15 cellular contexts compared by ENCODE assay signal in genomic region chr6:93079061-93079460, GRCh38.
DNase-seq lines count a peak whose midpoint lies in the region; ATAC-seq and TF ChIP-seq lines count a peak whose summit lies in the region.
"Had no signal": no experiment of that assay in that cellular context is flagged by ENCODE, and none has a peak within 500 bp of the region (broad histone marks: within the 10 kb centered on the region; RNA-seq: fewer than 3 reads in every experiment).

No MANE protein-coding gene starts in this region.

- no peaks in the 10 kb centered on the region for H4K20me1 ChIP-seq in neural progenitor cell (ENCODE audit: low read depth)

- POLR2A ChIA-PET in WTC11 (lab: Charles Lee), result interaction anchor here (0.5 to 1.0 kb wide), 2 partner anchors 19 to 341 kb away, joined by 3 to 4 read pairs; partner anchors contain the start of gene EPHA7

- no peaks in the 10 kb centered on the region for H3K9me3 ChIP-seq in HAP-1
- H3K9me3 ChIP-seq in iPS DF 6.9 (ENCODE audit: control insufficient read depth, insufficient read depth, low read length), result no peaks in the 10 kb centered on the region
- H3K9me3 ChIP-seq in neural progenitor cell (ENCODE audit: low read depth), result peaks cover 4% of the 10 kb centered on the region
- H3K9me3 ChIP-seq: A549, BE2C had no signal

- CTCF ChIA-PET in WTC11 (lab: Charles Lee), result interaction anchor here (0.9 kb wide), 1 partner anchor 344 kb away, joined by 4 read pairs; no protein-coding TSS in a partner anchor

- H3K27me3 Mint-ChIP-seq in WTC11 (ENCODE audit: low read depth) (peaks cover 52% of the 10 kb centered on the region), neural progenitor cell (ENCODE audit: insufficient read depth, low read depth) (no peaks in the 10 kb centered on the region)
- H3K27me3 Mint-ChIP-seq: CD4-positive, alpha-beta memory T cell had no signal

- no peak overlapping the region for H3K4me3 Mint-ChIP-seq in WTC11
- no peak overlapping the region for H3K4me3 Mint-ChIP-seq in neural progenitor cell
- H3K4me3 Mint-ChIP-seq: CD4-positive, alpha-beta memory T cell had no signal

- H3K27me3 ChIP-seq in HAP-1 (ENCODE audit: low read depth) (no peaks in the 10 kb centered on the region), iPS DF 6.9 (ENCODE audit: control insufficient read depth, insufficient read depth, low read length) (no peaks in the 10 kb centered on the region), neural progenitor cell (no peaks in the 10 kb centered on the region)
- H3K27me3 ChIP-seq: BE2C had no signal

- intact Hi-C loops in left ventricle myocardium superior (cut with micrococcal nuclease), result no loop called here

- H3K79me2 ChIP-seq in neural progenitor cell (ENCODE audit: low read depth), result no peaks in the 10 kb centered on the region

- H3K4me1 Mint-ChIP-seq in WTC11 (peaks cover 31% of the 10 kb centered on the region), neural progenitor cell (peaks cover 4% of the 10 kb centered on the region)
- H3K4me1 Mint-ChIP-seq: CD4-positive, alpha-beta memory T cell had no signal

- H3K27ac ChIP-seq in iPS DF 6.9 (ENCODE audit: low read length) (no peak overlapping the region), neural progenitor cell (no peak overlapping the region)
- H3K27ac ChIP-seq: A549, C4-2B had no signal

- in situ Hi-C loops in HAP-1 (cut with MboI; ENCODE audit: low sequenced_read_pairs), result no loop called here

- peak; percentile 99 for ATAC-seq in WTC11
- ATAC-seq in HG02571 (IDR thresholded peaks at IDR 0.05; ENCODE audit: unreplicated experiment), result no peak
- no peak for ATAC-seq in left ventricle myocardium superior
- ATAC-seq in activated naive CD4-positive, alpha-beta T cell treated with anti-CD3 and anti-CD28 coated beads, Interleukin-2, amount 50 U/mL, for 72 hours, result no peak
- ATAC-seq: A549, HepG2 had no signal

- H3K27ac Mint-ChIP-seq in WTC11 (no peak overlapping the region), neural progenitor cell (no peak overlapping the region)
- H3K27ac Mint-ChIP-seq in activated naive CD4-positive, alpha-beta T cell treated with anti-CD3 and anti-CD28 coated beads, Interleukin-2, amount 50 U/mL, for 72 hours, result no peak overlapping the region
- H3K27ac Mint-ChIP-seq: CD4-positive, alpha-beta memory T cell had no signal

- no peak overlapping the region for H3K4me2 ChIP-seq in neural progenitor cell
- H3K4me2 ChIP-seq: A549 had no signal

- H3K4me3 ChIP-seq in HAP-1, result no peak overlapping the region
- H3K4me3 ChIP-seq in iPS DF 6.9 (ENCODE audit: low read length), result no peak overlapping the region
- H3K4me3 ChIP-seq in neural progenitor cell, result no peak overlapping the region
- H3K4me3 ChIP-seq: A549 had no signal

- H3K4me1 ChIP-seq in HAP-1 (peaks cover 16% of the 10 kb centered on the region), iPS DF 6.9 (ENCODE audit: control insufficient read depth, insufficient read depth, low read length) (no peaks in the 10 kb centered on the region), neural progenitor cell (peaks cover 19% of the 10 kb centered on the region)
- H3K4me1 ChIP-seq: A549, BE2C had no signal

- WGBS in iPS DF 6.9 (ENCODE audit: insufficient coverage, insufficient read length), result no CpG with 5 or more reads among the region's 1 CpG

- H3F3A ChIP-seq in neural progenitor cell (ENCODE audit: low read depth), result peaks cover 5% of the 10 kb centered on the region

- DNase-seq in HAP-1 (ENCODE audit: low spot score in 2 of 2) (peak; percentile 36 to 72), WTC11 (ENCODE audit: low spot score) (no peak), iPS DF 6.9 (ENCODE audit: low read depth, low spot score) (peak; percentile 7), neural progenitor cell (ENCODE audit: low spot score) (no peak), left ventricle myocardium superior (no peak), NCI-H1105 treated with DMSO at 0.1 percent for 48 hours (lab: John Stamatoyannopoulos, UW) (no peak)
- DNase-seq in activated naive CD4-positive, alpha-beta T cell treated with anti-CD3 and anti-CD28 coated beads, Interleukin-2, amount 50 U/mL, for 72 hours (ENCODE audit: low spot score in 2 of 2), result no peak
- DNase-seq: BE2C; CD4-positive, alpha-beta memory T cell; DMS79; GDM1 had no signal

- peaks cover 7% of the 10 kb centered on the region for H3K36me3 Mint-ChIP-seq in WTC11
- H3K36me3 Mint-ChIP-seq in neural progenitor cell, result no peaks in the 10 kb centered on the region
- H3K36me3 Mint-ChIP-seq in activated naive CD4-positive, alpha-beta T cell treated with anti-CD3 and anti-CD28 coated beads, Interleukin-2, amount 50 U/mL, for 72 hours, result no peaks in the 10 kb centered on the region
- H3K36me3 Mint-ChIP-seq: CD4-positive, alpha-beta memory T cell had no signal

- H3K36me3 ChIP-seq in HAP-1 (replicated peaks), result no peaks in the 10 kb centered on the region
- no peaks in the 10 kb centered on the region for H3K36me3 ChIP-seq in iPS DF 6.9 (ENCODE audit: control insufficient read depth, insufficient read depth, low read length)
- no peaks in the 10 kb centered on the region for H3K36me3 ChIP-seq in neural progenitor cell
- H3K36me3 ChIP-seq: BE2C had no signal

- H2AFZ ChIP-seq in neural progenitor cell (replicated peaks), result peak overlapping the region; percentile 32

- no peak overlapping the region for H3K9ac ChIP-seq in neural progenitor cell

- H3K9me3 Mint-ChIP-seq in WTC11 (peaks cover 8% of the 10 kb centered on the region), neural progenitor cell (no peaks in the 10 kb centered on the region)
- H3K9me3 Mint-ChIP-seq in activated naive CD4-positive, alpha-beta T cell treated with anti-CD3 and anti-CD28 coated beads, Interleukin-2, amount 50 U/mL, for 72 hours, result no peaks in the 10 kb centered on the region

- TF ChIP-seq CTCF in WTC11 (IDR thresholded peaks at IDR 0.05), result no peak
- TF ChIP-seq CTCF in neural progenitor cell (IDR thresholded peaks at IDR 0.05), result no peak

TF ChIP-seq in WTC11, 78 proteins besides CTCF, POLR2A, EP300 and RAD21:
- no peak for TF ChIP-seq ZNF317 (CRISPR knock-in tag; IDR thresholded peaks at IDR 0.05; ENCODE audit: borderline replicate concordance, low read depth)
- TF ChIP-seq PRRX2 (CRISPR knock-in tag; IDR thresholded peaks at IDR 0.05), result no peak
- TF ChIP-seq USF2 (CRISPR knock-in tag; IDR thresholded peaks at IDR 0.05), result no peak
- no peak for TF ChIP-seq AR (CRISPR knock-in tag; IDR thresholded peaks at IDR 0.05)
- TF ChIP-seq ATF6 (CRISPR knock-in tag; IDR thresholded peaks at IDR 0.05), result no peak
- TF ChIP-seq GRHL2 (CRISPR knock-in tag; IDR thresholded peaks at IDR 0.05; ENCODE audit: insufficient replicate concordance, severe bottlenecking), result no peak
- no peak for TF ChIP-seq ZNF416 (CRISPR knock-in tag; IDR thresholded peaks at IDR 0.05)
- TF ChIP-seq ZNF138 (CRISPR knock-in tag; conservative IDR thresholded peaks at IDR 0.05), result no peak
- no peak for TF ChIP-seq MXD4 (CRISPR knock-in tag; IDR thresholded peaks at IDR 0.05; ENCODE audit: borderline replicate concordance)
- TF ChIP-seq MAX (CRISPR knock-in tag; IDR thresholded peaks at IDR 0.05), result no peak
TF ChIP-seq in WTC11: peak in this region for 0.

Comparison
In these comparisons a context has a peak if more than half of its experiments do, and no peak if none do; other contexts are left out.
1. DNase-seq: peak in HAP-1 (2 of 2) and iPS DF 6.9 (single experiment); none in WTC11 (single experiment), neural progenitor cell (single experiment), left ventricle myocardium superior (single experiment), activated naive CD4-positive, alpha-beta T cell treated with anti-CD3 and anti-CD28 coated beads, Interleukin-2, amount 50 U/mL, for 72 hours (0 of 2) and NCI-H1105 treated with DMSO at 0.1 percent for 48 hours (single experiment).